In genomic region chr15:50241684-50242450, GRCh38 we compare ENCODE assay signal across 13 cellular contexts. TPM values are rescaled to one million over a fixed set of nuclear protein-coding genes. Genes with fewer than 3 reads are reported as not detected.
DNase-seq lines count a peak whose midpoint lies in the region; ATAC-seq and TF ChIP-seq lines count a peak whose summit lies in the region.
"Had no signal": no experiment of that assay in that cellular context is flagged by ENCODE, and none has a peak within 500 bp of the region (broad histone marks: within the 10 kb centered on the region; RNA-seq: fewer than 3 reads in every experiment).

No MANE protein-coding gene starts in this region.

- peak; percentile 75 for ATAC-seq in activated CD8-positive, alpha-beta T cell treated with anti-CD3 and anti-CD28 coated beads for 36 hours
- ATAC-seq in left colon (peak; percentile 29), right cardiac atrium (no peak)
- ATAC-seq: body of pancreas had no signal

- 74% methylated on average over 5 of the region's 5 CpGs for WGBS in right cardiac atrium

- POLR2A ChIA-PET in BJ (lab: Charles Lee), result interaction anchor here (0.5 to 0.6 kb wide), 3 partner anchors 85 to 524 kb away, joined by 3 to 13 read pairs (median 3); partner anchors contain the start of gene SPPL2A
- POLR2A ChIA-PET in activated CD8-positive, alpha-beta T cell treated with anti-CD3 and anti-CD28 coated beads for 36 hours (lab: Charles Lee), result interaction anchor here (0.5 to 1.4 kb wide), 4 partner anchors 13 to 101 kb away, joined by 3 to 4 read pairs (median 3); no protein-coding TSS in a partner anchor

- H3K4me1 ChIP-seq in right cardiac atrium (ENCODE audit: control insufficient read depth, insufficient read depth, low read length), result no peaks in the 10 kb centered on the region
- H3K4me1 ChIP-seq: body of pancreas, HAP-1 had no signal

- intact Hi-C loops in activated CD8-positive, alpha-beta T cell treated with anti-CD3 and anti-CD28 coated beads for 36 hours (cut with micrococcal nuclease), result no loop called here
- intact Hi-C loops in left colon (cut with DNase I, micrococcal nuclease), result no loop called here
- intact Hi-C loops in right cardiac atrium (cut with DNase I), result no loop called here

- no peaks in the 10 kb centered on the region for H3K9me3 ChIP-seq in right cardiac atrium (ENCODE audit: control insufficient read depth, low read length)
- H3K9me3 ChIP-seq: body of pancreas, HAP-1 had no signal

- peaks cover 2% of the 10 kb centered on the region; the same call in 1 of the 2 replicates for H3K27me3 Mint-ChIP-seq in HFFc6 (ENCODE audit: insufficient read depth)
- H3K27me3 Mint-ChIP-seq in activated CD8-positive, alpha-beta T cell treated with anti-CD3 and anti-CD28 coated beads for 36 hours, result no peaks in the 10 kb centered on the region
- H3K27me3 Mint-ChIP-seq: naive B cell had no signal

- H3K27ac Mint-ChIP-seq in HFFc6, result peak overlapping the region; percentile 60
- H3K27ac Mint-ChIP-seq in activated CD8-positive, alpha-beta T cell treated with anti-CD3 and anti-CD28 coated beads for 36 hours, result no peak overlapping the region

- H3K36me3 Mint-ChIP-seq in HFFc6 (ENCODE audit: low read depth), result no peaks in the 10 kb centered on the region
- no peaks in the 10 kb centered on the region for H3K36me3 Mint-ChIP-seq in activated CD8-positive, alpha-beta T cell treated with anti-CD3 and anti-CD28 coated beads for 36 hours (ENCODE audit: low read depth)
- H3K36me3 Mint-ChIP-seq: naive B cell had no signal

- TF ChIP-seq CTCF in BJ (IDR thresholded peaks at IDR 0.05; ENCODE audit: insufficient read depth, low read depth, low read length) (0 out of 2 replicates have a peak, but pooled peaks have one; percentile 2), HFFc6 (IDR thresholded peaks at IDR 0.05) (peak; percentile 29)
- TF ChIP-seq CTCF in activated CD8-positive, alpha-beta T cell treated with anti-CD3 and anti-CD28 coated beads for 36 hours (IDR thresholded peaks at IDR 0.05), result no peak

- CTCF ChIA-PET in BJ (lab: Yijun Ruan, JAX), result interaction anchor here (0.7 to 2.3 kb wide), 6 partner anchors 9 to 54 kb away, joined by 3 to 8 read pairs (median 4); no protein-coding TSS in a partner anchor
- CTCF ChIA-PET in activated CD8-positive, alpha-beta T cell treated with anti-CD3 and anti-CD28 coated beads for 36 hours (lab: Charles Lee), result interaction anchor here (0.9 to 1.8 kb wide), 5 partner anchors 13 to 74 kb away, joined by 3 to 7 read pairs (median 3); no protein-coding TSS in a partner anchor

- DNase-seq in BJ (ENCODE audit: low read depth), result no peak
- peak; percentile 67 for DNase-seq in HFFc6
- DNase-seq in activated CD8-positive, alpha-beta T cell treated with anti-CD3 and anti-CD28 coated beads for 36 hours, result no peak
- no peak for DNase-seq in left colon
- DNase-seq in right cardiac atrium, result no peak
- no peak for DNase-seq in SHP77 treated with DMSO at 0.1 percent for 48 hours (lab: John Stamatoyannopoulos, UW)
- no peak for DNase-seq in ecto neural progenitor cell (ENCODE audit: low spot score)
- no peak for DNase-seq in retina
- DNase-seq: body of pancreas, naive B cell, NCI-H345 had no signal

- H3K27me3 ChIP-seq in BJ (ENCODE audit: control insufficient read depth, insufficient read depth, low read length) (no peaks in the 10 kb centered on the region), right cardiac atrium (ENCODE audit: control insufficient read depth, insufficient read depth) (no peaks in the 10 kb centered on the region)
- H3K27me3 ChIP-seq: body of pancreas had no signal

- peaks cover 20% of the 10 kb centered on the region for H3K4me1 Mint-ChIP-seq in HFFc6 (ENCODE audit: low read depth)
- H3K4me1 Mint-ChIP-seq in activated CD8-positive, alpha-beta T cell treated with anti-CD3 and anti-CD28 coated beads for 36 hours (ENCODE audit: low read depth), result peaks cover 10% of the 10 kb centered on the region

- H3K36me3 ChIP-seq in BJ (ENCODE audit: control insufficient read depth, insufficient read depth, low read length), result no peaks in the 10 kb centered on the region
- H3K36me3 ChIP-seq: HAP-1 had no signal

- H3K27ac ChIP-seq in right cardiac atrium (ENCODE audit: low read length), result no peak overlapping the region
- H3K27ac ChIP-seq: body of pancreas had no signal

- H3K4me3 ChIP-seq in BJ (ENCODE audit: low read depth, low read length) (no peak overlapping the region), right cardiac atrium (ENCODE audit: low read length) (no peak overlapping the region)
- H3K4me3 ChIP-seq: body of pancreas, HAP-1 had no signal

- no peaks in the 10 kb centered on the region for H3K9me3 Mint-ChIP-seq in HFFc6
- no peaks in the 10 kb centered on the region for H3K9me3 Mint-ChIP-seq in activated CD8-positive, alpha-beta T cell treated with anti-CD3 and anti-CD28 coated beads for 36 hours
- H3K9me3 Mint-ChIP-seq: naive B cell had no signal

- H3K4me3 Mint-ChIP-seq in HFFc6, result no peak overlapping the region
- no peak overlapping the region for H3K4me3 Mint-ChIP-seq in activated CD8-positive, alpha-beta T cell treated with anti-CD3 and anti-CD28 coated beads for 36 hours

RNA-seq across cellular contexts. Expression of gene HDC, which starts 23.7 kb away (rescaled TPM):
- polyA plus RNA-seq in BJ (2011; rRNA removed) (not detected in 2 replicates), right cardiac atrium (not detected)
- not detected in 2 replicates for polyA minus RNA-seq in BJ (2011; rRNA and poly(A)+ RNA removed)
- total RNA-seq in HFFc6 (2021; fragmentation: NEBNext Ultra II Directional; extraction: Animal tissue kit (Norgen Biotek cat#: 25700)), result under 1 TPM in 1 of 6 experiments, not detected in 5; 0.07 TPM
- not detected for total RNA-seq in activated CD8-positive, alpha-beta T cell treated with anti-CD3 and anti-CD28 coated beads for 36 hours
- total RNA-seq in left colon (1 to 10 TPM in 1 of 2 donors, under 1 TPM in 1; 0.40 to 2.6 TPM), right cardiac atrium (under 1 TPM in 3 of 4 donors, not detected in 1; 0.12 to 0.62 (median 0.56) TPM)
- total RNA-seq: body of pancreas, SK-MEL-5 had no signal

RNA-seq across cellular contexts. Expression of gene SLC27A2, which starts 59.9 kb away (rescaled TPM):
- polyA plus RNA-seq in BJ (2011; rRNA removed), result 0.22 and 0.34 TPM in 2 replicates
- polyA minus RNA-seq in BJ (2011; rRNA and poly(A)+ RNA removed), result 0.15 and 0.28 TPM in 2 replicates
- 1 to 10 TPM in 5 of 6 experiments, under 1 TPM in 1; 0.87 to 2.0 (median 1.3) TPM for total RNA-seq in HFFc6 (2021; fragmentation: NEBNext Ultra II Directional; extraction: Animal tissue kit (Norgen Biotek cat#: 25700))
- total RNA-seq in activated CD8-positive, alpha-beta T cell treated with anti-CD3 and anti-CD28 coated beads for 36 hours, result 1 to 10 TPM; 9.8 to 9.9 TPM
- 10 to 100 TPM; 37.2 to 43.1 TPM for total RNA-seq in left colon
- under 1 TPM in 1 of 4 donors, not detected in 3; 0.11 TPM for total RNA-seq in right cardiac atrium
- polyA plus RNA-seq in right cardiac atrium, result 0.14 TPM

Comparison
In these comparisons a context has a peak if more than half of its experiments do, and no peak if none do; other contexts are left out.
1. ATAC-seq: peak in activated CD8-positive, alpha-beta T cell treated with anti-CD3 and anti-CD28 coated beads for 36 hours (single experiment) and left colon (single experiment); none in right cardiac atrium (0 of 2).